ENCODE assay signal across 8 cellular contexts in genomic region chr2:12106440-12107080, GRCh38.
A peak's percentile ranks its signal among the peaks of the same experiment; 100 is the strongest.
DNase-seq lines count a peak whose midpoint lies in the region; ATAC-seq and TF ChIP-seq lines count a peak whose summit lies in the region.

No MANE protein-coding gene starts in this region.

- H2BK20ac ChIP-seq in IMR-90 (ENCODE audit: low read depth, low read length): peak overlapping the region; percentile 59

- H3K4me1 ChIP-seq in IMR-90 (ENCODE audit: control insufficient read depth, insufficient read depth, low read length): peaks cover 12% of the 10 kb centered on the region
- no peaks in the 10 kb centered on the region for H3K4me1 ChIP-seq in body of pancreas

- in situ Hi-C loops in GM13976 (cut with MboI; ENCODE audit: low sequenced_read_pairs, unreplicated experiment) (no loop called here), IMR-90 (cut with MboI; ENCODE audit: low sequenced_read_pairs) (no loop called here)

- no peak overlapping the region for H4K5ac ChIP-seq in IMR-90 (ENCODE audit: low read depth, low read length)

- H2BK120ac ChIP-seq in IMR-90 (ENCODE audit: low read depth, low read length): peak overlapping the region; percentile 65

- H3K27ac Mint-ChIP-seq in osteocyte (ENCODE audit: unreplicated experiment): peak overlapping the region; percentile 92

- CTCF ChIA-PET in IMR-90 (lab: Yijun Ruan, JAX): interaction anchor here (0.6 kb wide), 1 partner anchor 124 kb away, joined by 4 read pairs; no protein-coding TSS in a partner anchor

- H2AK9ac ChIP-seq in IMR-90 (replicated peaks; ENCODE audit: low read depth, low read length, poor library complexity): peak overlapping the region; percentile 71

- peak; percentile 97 for ATAC-seq in IMR-90 (ENCODE audit: low read depth)
- ATAC-seq in body of pancreas: peak; percentile 64
- ATAC-seq in HG03139 (IDR thresholded peaks at IDR 0.05; ENCODE audit: unreplicated experiment): no peak

- peak overlapping the region; percentile 83; the same call in 2 of the 3 replicates for H2BK15ac ChIP-seq in IMR-90 (ENCODE audit: low read depth, low read length)

- H2AK5ac ChIP-seq in IMR-90 (ENCODE audit: low read depth, low read length): peak overlapping the region; percentile 77

- H3K27me3 Mint-ChIP-seq in osteocyte (ENCODE audit: unreplicated experiment): no peaks in the 10 kb centered on the region

- H3K27ac ChIP-seq in IMR-90 (ENCODE audit: insufficient read depth, low read length) (no peak overlapping the region), body of pancreas (no peak overlapping the region)

- H4K91ac ChIP-seq in IMR-90 (ENCODE audit: insufficient read depth, low read depth, low read length): peak overlapping the region; percentile 54

- TF ChIP-seq POLR2A in IMR-90 (IDR thresholded peaks at IDR 0.05; ENCODE audit: low read depth, low read length): no peak
- no peak for TF ChIP-seq POLR2A in body of pancreas (IDR thresholded peaks at IDR 0.05)

- H3K36me3 ChIP-seq in IMR-90 (ENCODE audit: control insufficient read depth, insufficient read depth, low read length) (no peaks in the 10 kb centered on the region), body of pancreas (replicated peaks in 1 of 2; ENCODE audit: insufficient read depth in 1 of 2, low read depth in 2 of 2) (no peaks in the 10 kb centered on the region)

- H3K4me2 ChIP-seq in IMR-90 (ENCODE audit: low read depth, low read length): no peak overlapping the region

- peaks cover 58% of the 10 kb centered on the region for H3K4me1 Mint-ChIP-seq in osteocyte (ENCODE audit: unreplicated experiment)

- POLR2A ChIA-PET in IMR-90 (lab: Charles Lee; ENCODE audit: unreplicated experiment): interaction anchor here (0.6 kb wide), 1 partner anchor 88 kb away, joined by 3 read pairs; no protein-coding TSS in a partner anchor

- no peaks in the 10 kb centered on the region for H3K36me3 Mint-ChIP-seq in osteocyte (ENCODE audit: unreplicated experiment)

- peak overlapping the region; percentile 66 for H3K14ac ChIP-seq in IMR-90 (replicated peaks; ENCODE audit: low read depth, low read length)

- peak overlapping the region; percentile 46 for H3K4me3 Mint-ChIP-seq in osteocyte (ENCODE audit: unreplicated experiment)

- intact Hi-C loops in IMR-90 (cut with micrococcal nuclease): loop anchor here (5.0 kb wide), 3 partner anchors 274 to 611 kb away; partner anchors contain the start of gene TRIB2
- intact Hi-C loops in body of pancreas (cut with DNase I): no loop called here

- H4K20me1 ChIP-seq in IMR-90 (ENCODE audit: insufficient read depth, low read length): no peaks in the 10 kb centered on the region

- TF ChIP-seq CTCF in GM13976 (IDR thresholded peaks at IDR 0.05; ENCODE audit: borderline replicate concordance, control extremely low read depth, extremely low read depth, insufficient read depth, missing control alignments) (no peak), IMR-90 (conservative IDR thresholded peaks at IDR 0.05; ENCODE audit: low read depth, low read length) (no peak), body of pancreas (IDR thresholded peaks at IDR 0.05) (no peak), osteocyte (IDR thresholded peaks at IDR 0.05) (no peak)

- TF ChIP-seq RAD21 in IMR-90 (IDR thresholded peaks at IDR 0.05; ENCODE audit: low read length): peak; percentile 42

- H3K9me3 ChIP-seq in IMR-90 (ENCODE audit: control insufficient read depth, insufficient read depth, low read length): no peaks in the 10 kb centered on the region
- no peaks in the 10 kb centered on the region for H3K9me3 ChIP-seq in body of pancreas

- dilution Hi-C loops in IMR-90 (cut with HindIII; ENCODE audit: low sequenced_read_pairs, unreplicated experiment): no loop called here

- H4K8ac ChIP-seq in IMR-90 (ENCODE audit: low read depth in 2 of 2, low read length in 2 of 2): peak overlapping the region; percentile 33 to 42; a peak in 1 of 4 replicates

- peak overlapping the region; percentile 11 for H2BK5ac ChIP-seq in IMR-90 (ENCODE audit: low read depth, low read length, poor library complexity, severe bottlenecking)

- H3K56ac ChIP-seq in IMR-90 (ENCODE audit: extremely low read depth, insufficient read depth, low read length): no peak overlapping the region

- no peak overlapping the region for H3K4me3 ChIP-seq in IMR-90 (ENCODE audit: insufficient read depth, low read depth, low read length)
- no peak overlapping the region for H3K4me3 ChIP-seq in body of pancreas

- peak overlapping the region; percentile 56; the same call in 1 of the 2 replicates for H3K4ac ChIP-seq in IMR-90 (ENCODE audit: low read depth, low read length)

- peak overlapping the region; percentile 70 for H2AFZ ChIP-seq in IMR-90 (replicated peaks; ENCODE audit: low read length, poor library complexity)

- H3K23ac ChIP-seq in IMR-90 (ENCODE audit: low read depth, low read length): no peak overlapping the region

- H3K18ac ChIP-seq in IMR-90 (ENCODE audit: low read depth, low read length): peak overlapping the region; percentile 3; the same call in 1 of the 2 replicates

- no peaks in the 10 kb centered on the region; the same call in 1 of the 2 replicates for H3K9me1 ChIP-seq in IMR-90 (ENCODE audit: insufficient read depth, low read length)

- BruUV-seq in IMR-90 (replicated peaks; lab: Mats Ljungman, UMichigan): no TSS peak

- H3K9me3 Mint-ChIP-seq in osteocyte (ENCODE audit: unreplicated experiment): peaks cover 5% of the 10 kb centered on the region

- no peaks in the 10 kb centered on the region for H3K27me3 ChIP-seq in IMR-90 (ENCODE audit: control insufficient read depth, insufficient read depth, low read length)
- no peaks in the 10 kb centered on the region for H3K27me3 ChIP-seq in body of pancreas

- no CpG with 5 or more reads among the region's 11 CpGs for WGBS in IMR-90 (ENCODE audit: extremely low coverage in 2 of 2, insufficient read length in 1 of 2), 2 experiments
- WGBS in body of pancreas, 2 donors: 79 to 86% methylated on average over 11 of the region's 11 CpGs

- no peaks in the 10 kb centered on the region for H3K79me1 ChIP-seq in IMR-90 (ENCODE audit: low read depth in 1 of 2, low read length in 2 of 2)

- H3K9ac ChIP-seq in IMR-90 (ENCODE audit: low read depth, low read length): no peak overlapping the region

- DNase-seq in GM13976 (ENCODE audit: low spot score) (peak; percentile 17), IMR-90 (peak; percentile 99), body of pancreas (peak; percentile 13 to 44 (median 18)), osteocyte (ENCODE audit: extremely low spot score, unreplicated experiment) (peak; percentile 93), NCI-H2196 (lab: John Stamatoyannopoulos, UW; ENCODE audit: unreplicated experiment) (no peak), NCI-H2029 treated with DMSO at 0.1 percent for 48 hours (lab: John Stamatoyannopoulos, UW) (no peak), NCI-H187 treated with DMSO at 0.1 percent for 48 hours (lab: John Stamatoyannopoulos, UW) (no peak)

TF ChIP-seq in IMR-90, 13 proteins besides CTCF, POLR2A, EP300 and RAD21:
- no peak for TF ChIP-seq NFE2L2 (IDR thresholded peaks at IDR 0.05; ENCODE audit: low read depth, low read length)
- TF ChIP-seq MAZ (IDR thresholded peaks at IDR 0.05; ENCODE audit: borderline replicate concordance, low read depth, low read length): peak; percentile 91
- TF ChIP-seq SMC3 (IDR thresholded peaks at IDR 0.05; ENCODE audit: low read depth, low read length): peak; percentile 10; the same call in 1 of the 2 replicates
- TF ChIP-seq ELK1 (IDR thresholded peaks at IDR 0.05; ENCODE audit: borderline replicate concordance, low read depth, low read length): no peak
- peak; percentile 66 for TF ChIP-seq BHLHE40 (IDR thresholded peaks at IDR 0.05; ENCODE audit: low read depth, low read length)
- TF ChIP-seq MAFK (IDR thresholded peaks at IDR 0.05; ENCODE audit: low read depth, low read length): 0 out of 2 replicates have a peak, but pooled peaks have one; percentile 12
- TF ChIP-seq RCOR1 (IDR thresholded peaks at IDR 0.05; ENCODE audit: insufficient replicate concordance, low read length): peak; percentile 65
- no peak for TF ChIP-seq RFX5 (IDR thresholded peaks at IDR 0.05; ENCODE audit: low read depth, low read length)
- TF ChIP-seq, protein P1, sequence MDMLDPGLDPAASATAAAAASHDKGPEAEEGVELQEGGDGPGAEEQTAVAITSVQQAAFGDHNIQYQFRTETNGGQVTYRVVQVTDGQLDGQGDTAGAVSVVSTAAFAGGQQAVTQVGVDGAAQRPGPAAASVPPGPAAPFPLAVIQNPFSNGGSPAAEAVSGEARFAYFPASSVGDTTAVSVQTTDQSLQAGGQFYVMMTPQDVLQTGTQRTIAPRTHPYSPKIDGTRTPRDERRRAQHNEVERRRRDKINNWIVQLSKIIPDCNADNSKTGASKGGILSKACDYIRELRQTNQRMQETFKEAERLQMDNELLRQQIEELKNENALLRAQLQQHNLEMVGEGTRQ (IDR thresholded peaks at IDR 0.05; ENCODE audit: low read depth, low read length): peak; percentile 70
- peak; percentile 97 for TF ChIP-seq FOS (IDR thresholded peaks at IDR 0.05; ENCODE audit: low read depth, low read length)
- TF ChIP-seq CHD1 (IDR thresholded peaks at IDR 0.05; ENCODE audit: low read depth, low read length): 0 out of 2 replicates have a peak, but pooled peaks have one; percentile 63
- TF ChIP-seq CEBPB (IDR thresholded peaks at IDR 0.05; ENCODE audit: low read depth, low read length): peak; percentile 0; the same call in 1 of the 2 replicates
- peak; percentile 91; the same call in 1 of the 2 replicates for TF ChIP-seq MXI1 (IDR thresholded peaks at IDR 0.05; ENCODE audit: borderline replicate concordance, low read depth, low read length)

Comparison
In these comparisons a context has a peak if more than half of its experiments do, and no peak if none do; other contexts are left out.
1. DNase-seq: peak in GM13976 (single experiment), IMR-90 (single experiment), body of pancreas (4 of 4) and osteocyte (single experiment); none in NCI-H2196 (single experiment), NCI-H2029 treated with DMSO at 0.1 percent for 48 hours (single experiment) and NCI-H187 treated with DMSO at 0.1 percent for 48 hours (single experiment).